Comparison of ENCODE assay signal across 20 cellular contexts in genomic region chrX:132968282-132968681, GRCh38. TPM values are rescaled to one million over a fixed set of nuclear protein-coding genes. Genes with fewer than 3 reads are reported as not detected.
DNase-seq lines count a peak whose midpoint lies in the region; ATAC-seq and TF ChIP-seq lines count a peak whose summit lies in the region.
"Had no signal": no experiment of that assay in that cellular context is flagged by ENCODE, and none has a peak within 500 bp of the region (broad histone marks: within the 10 kb centered on the region; RNA-seq: fewer than 3 reads in every experiment).

No MANE protein-coding gene starts in this region.

- BruUV-seq in MCF 10A (replicated peaks; lab: Mats Ljungman, UMichigan) (no TSS peak), mammary epithelial cell (replicated peaks; lab: Mats Ljungman, UMichigan) (no TSS peak)

- no peaks in the 10 kb centered on the region for H3K4me1 Mint-ChIP-seq in MCF 10A (ENCODE audit: insufficient read depth, unreplicated experiment)
- H3K4me1 Mint-ChIP-seq: stimulated activated memory B cell treated with anti-CD40 and anti-IgM and Interleukin-4, amounts not matched to agents 10 μg/mL and 1 μg/mL and 100 μg/mL, for 72 hours had no signal

- no peaks in the 10 kb centered on the region for H4K20me1 ChIP-seq in mammary epithelial cell (ENCODE audit: insufficient read depth, low read length)
- H4K20me1 ChIP-seq in hepatocyte (ENCODE audit: insufficient read depth, poor library complexity, severe bottlenecking): no peaks in the 10 kb centered on the region

- no peak overlapping the region for H3K4me3 Mint-ChIP-seq in MCF 10A (ENCODE audit: unreplicated experiment)
- H3K4me3 Mint-ChIP-seq: activated CD8-positive, alpha-beta T cell treated with anti-CD3 and anti-CD28 coated beads, Interleukin-2, amount 10 ng/mL, durations not matched to agents 7 days and 5 days; stimulated activated memory B cell treated with anti-CD40 and anti-IgM and Interleukin-4, amounts not matched to agents 10 μg/mL and 1 μg/mL and 100 μg/mL, for 72 hours had no signal

- CTCF ChIA-PET in MCF 10A (lab: Yijun Ruan, JAX) (interaction anchor here (0.6 to 1.1 kb wide), 2 partner anchors 15 to 32 kb away, joined by 3 read pairs; no protein-coding TSS in a partner anchor), mammary epithelial cell (lab: Charles Lee; ENCODE audit: low non-redundant PET) (no interaction called here)

- H2AFZ ChIP-seq in mammary epithelial cell (ENCODE audit: low read depth, low read length) (no peak overlapping the region), hepatocyte (no peak overlapping the region)

- H3K27me3 Mint-ChIP-seq in MCF 10A (ENCODE audit: insufficient read depth, unreplicated experiment): peaks cover 74% of the 10 kb centered on the region
- H3K27me3 Mint-ChIP-seq: stimulated activated memory B cell treated with anti-CD40 and anti-IgM and Interleukin-4, amounts not matched to agents 10 μg/mL and 1 μg/mL and 100 μg/mL, for 72 hours had no signal

- H3K4me2 ChIP-seq in mammary epithelial cell (ENCODE audit: insufficient read depth, low read depth, low read length) (no peak overlapping the region), hepatocyte (no peak overlapping the region)

- H3K27ac ChIP-seq in mammary epithelial cell (ENCODE audit: insufficient read depth, low read depth, low read length) (no peak overlapping the region), left lung (no peak overlapping the region), hepatocyte (no peak overlapping the region)

- no peak for TF ChIP-seq CTCF in MCF 10A (IDR thresholded peaks at IDR 0.05; ENCODE audit: unreplicated experiment)
- TF ChIP-seq CTCF in mammary epithelial cell (conservative IDR thresholded peaks at IDR 0.05 in 1 of 2, IDR thresholded peaks at IDR 0.05 in 1 of 2; ENCODE audit: extremely low read depth in 1 of 2, insufficient read depth in 1 of 2, low read depth in 1 of 2, low read length in 2 of 2): no peak
- TF ChIP-seq CTCF in left lung (IDR thresholded peaks at IDR 0.05): no peak
- no peak for TF ChIP-seq CTCF in hepatocyte (IDR thresholded peaks at IDR 0.05; ENCODE audit: poor library complexity)

- H3K36me3 Mint-ChIP-seq in MCF 10A (ENCODE audit: insufficient read depth, unreplicated experiment): no peaks in the 10 kb centered on the region
- H3K36me3 Mint-ChIP-seq: stimulated activated memory B cell treated with anti-CD40 and anti-IgM and Interleukin-4, amounts not matched to agents 10 μg/mL and 1 μg/mL and 100 μg/mL, for 72 hours had no signal

- no peaks in the 10 kb centered on the region for H3K9me2 ChIP-seq in hepatocyte (replicated peaks; ENCODE audit: insufficient read depth)

- no peaks in the 10 kb centered on the region for H3K36me3 ChIP-seq in mammary epithelial cell (ENCODE audit: insufficient read depth, low read length)
- no peaks in the 10 kb centered on the region for H3K36me3 ChIP-seq in left lung
- H3K36me3 ChIP-seq in hepatocyte (replicated peaks; ENCODE audit: insufficient read depth, low read depth): no peaks in the 10 kb centered on the region

- H3K79me2 ChIP-seq in mammary epithelial cell (ENCODE audit: insufficient read depth, low read length): no peaks in the 10 kb centered on the region
- H3K79me2 ChIP-seq in hepatocyte: no peaks in the 10 kb centered on the region

- H3K4me3 ChIP-seq in mammary epithelial cell (replicated peaks in 1 of 3; ENCODE audit: insufficient read depth in 1 of 3, low read depth in 2 of 3, low read length in 3 of 3): no peak overlapping the region
- H3K4me3 ChIP-seq in left lung: no peak overlapping the region
- H3K4me3 ChIP-seq in hepatocyte: no peak overlapping the region
- H3K4me3 ChIP-seq: lung had no signal

- H3K9me3 ChIP-seq in mammary epithelial cell (replicated peaks; ENCODE audit: insufficient read depth, low read length): no peaks in the 10 kb centered on the region
- no peaks in the 10 kb centered on the region for H3K9me3 ChIP-seq in left lung
- H3K9me3 ChIP-seq in hepatocyte (ENCODE audit: low read depth): no peaks in the 10 kb centered on the region

- no peak overlapping the region for H3K27ac Mint-ChIP-seq in MCF 10A (ENCODE audit: low read depth, unreplicated experiment)
- H3K27ac Mint-ChIP-seq: activated CD8-positive, alpha-beta T cell treated with anti-CD3 and anti-CD28 coated beads, Interleukin-2, amount 10 ng/mL, durations not matched to agents 7 days and 5 days; stimulated activated memory B cell treated with anti-CD40 and anti-IgM and Interleukin-4, amounts not matched to agents 10 μg/mL and 1 μg/mL and 100 μg/mL, for 72 hours had no signal

- H3K27me3 ChIP-seq in mammary epithelial cell (ENCODE audit: insufficient read depth, low read length): peaks cover 9% of the 10 kb centered on the region
- peaks cover 0 to 8% of the 10 kb centered on the region in 2 donors for H3K27me3 ChIP-seq in left lung
- H3K27me3 ChIP-seq in hepatocyte: no peaks in the 10 kb centered on the region

- dilution Hi-C loops in mammary epithelial cell (cut with HindIII; ENCODE audit: low sequenced_read_pairs): no loop called here

- in situ Hi-C loops in mammary epithelial cell (cut with MboI; ENCODE audit: low sequenced_read_pairs in 2 of 2): no loop called here

- no peak overlapping the region for H3K9ac ChIP-seq in mammary epithelial cell (ENCODE audit: insufficient read depth, low read length)

- WGBS in mammary epithelial cell (ENCODE audit: low coverage, missing lambda C conversion rate): 0% methylated on average over 2 of the region's 3 CpGs
- 56% methylated on average over 3 of the region's 3 CpGs for WGBS in hepatocyte (ENCODE audit: low lambda C conversion rate, missing lambda C conversion rate)

- ATAC-seq in left lung (peak; percentile 82), HG02938 (IDR thresholded peaks at IDR 0.05; ENCODE audit: unreplicated experiment) (no peak), HG02840 (IDR thresholded peaks at IDR 0.05; ENCODE audit: low FRiP score, unreplicated experiment) (no peak)
- ATAC-seq: activated CD8-positive, alpha-beta T cell treated with anti-CD3 and anti-CD28 coated beads, Interleukin-2, amount 10 ng/mL, durations not matched to agents 7 days and 5 days; SK-N-SH treated with all-trans-retinoic acid at 6 μM for 48 hours; stimulated activated memory B cell treated with anti-CD40 and anti-IgM and Interleukin-4, amounts not matched to agents 10 μg/mL and 1 μg/mL and 100 μg/mL, for 72 hours had no signal

- intact Hi-C loops in MCF 10A (cut with micrococcal nuclease) (no loop called here), mammary epithelial cell (cut with micrococcal nuclease) (no loop called here), left lung (cut with DNase I) (no loop called here)

- H3K9me3 Mint-ChIP-seq in MCF 10A (ENCODE audit: unreplicated experiment): no peaks in the 10 kb centered on the region
- H3K9me3 Mint-ChIP-seq: stimulated activated memory B cell treated with anti-CD40 and anti-IgM and Interleukin-4, amounts not matched to agents 10 μg/mL and 1 μg/mL and 100 μg/mL, for 72 hours had no signal

- POLR2A ChIA-PET in MCF 10A (lab: Yijun Ruan, JAX): no interaction called here

- H3K4me1 ChIP-seq in mammary epithelial cell (ENCODE audit: insufficient read depth, low read length) (no peaks in the 10 kb centered on the region), left lung (no peaks in the 10 kb centered on the region), hepatocyte (ENCODE audit: insufficient read depth) (peaks cover 3% of the 10 kb centered on the region)

- DNase-seq in MCF 10A (ENCODE audit: unreplicated experiment) (peak; percentile 11), mammary epithelial cell (no peak), NCI-H748 treated with DMSO at 0.1 percent for 48 hours (lab: John Stamatoyannopoulos, UW) (peak; percentile 25), left lung (no peak), hepatocyte (ENCODE audit: low spot score) (no peak)
- DNase-seq: activated CD8-positive, alpha-beta T cell treated with anti-CD3 and anti-CD28 coated beads, Interleukin-2, amount 10 ng/mL, durations not matched to agents 7 days and 5 days; activated naive CD4-positive, alpha-beta T cell treated with Interleukin-2 at 50 U/mL for 16 hours; activated T-cell treated with anti-CD3 and anti-CD28 coated beads, Interleukin-2, amount 50 U/mL, for 1 hour; amygdala; caudate nucleus; DMS79; hippocampal formation; NCI-H1048; NCI-H226; T-helper 9 cell had no signal

RNA-seq across cellular contexts. Expression of gene HS6ST2, which starts 9.9 kb away (rescaled TPM):
- total RNA-seq in MCF 10A (2022) (23.9 and 26.1 TPM in 2 replicates), mammary epithelial cell (under 1 TPM in 1 of 2 donors, not detected in 1; 0.67 TPM), left lung (1 to 10 TPM; 1.0 to 6.9 TPM), hepatocyte (18.5 and 21.9 TPM in 2 replicates)
- polyA plus RNA-seq in mammary epithelial cell (0.15 TPM), hepatocyte (17.4 and 18.9 TPM in 2 replicates)
- polyA minus RNA-seq in mammary epithelial cell: not detected
- total RNA-seq: activated CD8-positive, alpha-beta T cell treated with anti-CD3 and anti-CD28 coated beads, Interleukin-2, amount 10 ng/mL, durations not matched to agents 7 days and 5 days had no signal

Comparison
In these comparisons a context has a peak if more than half of its experiments do, and no peak if none do; other contexts are left out.
1. DNase-seq: peak in MCF 10A (single experiment) and NCI-H748 treated with DMSO at 0.1 percent for 48 hours (single experiment); none in mammary epithelial cell (single experiment), left lung (0 of 2) and hepatocyte (single experiment).